ENCODE assay signal across 8 cellular contexts in the genomic region with DNA sequence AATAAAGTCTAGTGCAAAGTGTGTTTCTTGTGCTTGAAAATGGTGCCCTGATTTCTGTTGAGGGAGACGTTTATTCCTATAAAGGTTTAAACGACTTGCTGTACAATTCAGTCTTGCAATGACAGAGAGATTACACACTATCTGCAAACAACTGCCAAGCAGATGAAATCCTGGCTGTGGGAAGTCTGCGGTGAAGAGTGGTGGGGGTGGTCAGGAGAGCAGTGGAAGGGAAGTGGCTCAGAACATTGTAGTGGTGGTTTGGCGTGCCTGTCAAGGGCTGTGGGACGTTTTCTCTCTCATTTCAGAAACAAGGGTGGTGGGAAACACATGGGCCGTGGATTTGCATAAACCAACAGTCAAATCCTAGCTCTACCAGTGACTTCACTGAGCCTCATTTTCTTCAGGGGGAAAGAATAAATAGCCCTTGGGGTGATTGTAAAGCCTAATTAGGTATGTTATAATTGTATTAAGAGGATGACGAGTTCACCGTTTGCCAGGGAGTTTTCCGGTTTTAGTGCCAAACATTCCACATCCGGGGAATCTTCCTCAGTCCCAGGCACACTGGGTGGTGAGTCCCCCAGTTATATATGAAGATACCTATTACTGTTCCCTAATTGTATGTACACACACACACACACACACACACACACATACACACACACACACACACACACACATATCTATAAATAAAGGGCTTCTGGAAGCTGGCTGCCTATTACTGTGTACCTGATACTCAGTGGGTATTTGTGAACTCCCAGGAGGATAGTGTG.
DNase-seq lines count a peak whose midpoint lies in the region; ATAC-seq and TF ChIP-seq lines count a peak whose summit lies in the region.

No MANE protein-coding gene starts in this region.

- in situ Hi-C loops in brain microvascular endothelial cell (cut with HindIII; ENCODE audit: low pct_ligation_motif_present, low sequenced_read_pairs): no loop called here

- H3K36me3 ChIP-seq in brain microvascular endothelial cell (replicated peaks) (no peaks in the 10 kb centered on the region), lower lobe of right lung (no peaks in the 10 kb centered on the region)

- peak overlapping the region; percentile 68 for H3K27ac ChIP-seq in HL-60 (replicated peaks)
- H3K27ac ChIP-seq in brain microvascular endothelial cell: peak overlapping the region; percentile 98
- peak overlapping the region; percentile 75 for H3K27ac ChIP-seq in lower lobe of right lung

- H3K9me3 ChIP-seq in lower lobe of right lung: no peaks in the 10 kb centered on the region

- H3K4me1 Mint-ChIP-seq in stimulated activated naive CD8-positive, alpha-beta T cell treated with anti-CD3 and anti-CD28 coated beads, Interleukin-15, amount 100 ng/mL, for 72 hours: peaks cover 94% of the 10 kb centered on the region

- H3K4me1 ChIP-seq in lower lobe of right lung: peaks cover 93% of the 10 kb centered on the region

- H3K27me3 Mint-ChIP-seq in stimulated activated naive CD8-positive, alpha-beta T cell treated with anti-CD3 and anti-CD28 coated beads, Interleukin-15, amount 100 ng/mL, for 72 hours: no peaks in the 10 kb centered on the region

- no peaks in the 10 kb centered on the region for H3K27me3 ChIP-seq in HL-60 (ENCODE audit: insufficient read depth, poor library complexity, severe bottlenecking)
- H3K27me3 ChIP-seq in brain microvascular endothelial cell (replicated peaks): no peaks in the 10 kb centered on the region
- no peaks in the 10 kb centered on the region for H3K27me3 ChIP-seq in lower lobe of right lung (ENCODE audit: low read depth)

- H3K4me3 ChIP-seq in HL-60 (replicated peaks; ENCODE audit: insufficient read depth, low read length) (no peak overlapping the region), brain microvascular endothelial cell (ENCODE audit: low read depth, low read length) (peak overlapping the region; percentile 10), lower lobe of right lung (no peak overlapping the region)

- peak overlapping the region; percentile 76 to 84 for H3K4me3 Mint-ChIP-seq in stimulated activated naive CD8-positive, alpha-beta T cell treated with anti-CD3 and anti-CD28 coated beads, Interleukin-15, amount 100 ng/mL, for 72 hours

- H3K27ac Mint-ChIP-seq in stimulated activated naive CD8-positive, alpha-beta T cell treated with anti-CD3 and anti-CD28 coated beads, Interleukin-15, amount 100 ng/mL, for 72 hours: peak overlapping the region; percentile 98 to 99

- ATAC-seq in GM21390 (IDR thresholded peaks at IDR 0.05; ENCODE audit: unreplicated experiment) (peak; percentile 55), lower lobe of right lung (peak; percentile 62 to 79)
- ATAC-seq in stimulated activated naive CD8-positive, alpha-beta T cell treated with anti-CD3 and anti-CD28 coated beads, Interleukin-15, amount 100 ng/mL, for 72 hours: peak; percentile 75

- DNase-seq in ELR (ENCODE audit: low read depth) (peak; percentile 90), HL-60 (ENCODE audit: low read depth in 1 of 2, low spot score in 1 of 2) (peak; percentile 68 to 98), T-helper 1 cell (peak; percentile 19 to 89 (median 55)), brain microvascular endothelial cell (peak; percentile 97), lower lobe of right lung (peak; percentile 66), cerebellar nuclear complex (lab: John Stamatoyannopoulos, UW) (no peak)
- peak; percentile 58 to 90 for DNase-seq in stimulated activated naive CD8-positive, alpha-beta T cell treated with anti-CD3 and anti-CD28 coated beads, Interleukin-15, amount 100 ng/mL, for 72 hours

- TF ChIP-seq CTCF in HL-60 (IDR thresholded peaks at IDR 0.05; ENCODE audit: insufficient read depth, low read length) (no peak), brain microvascular endothelial cell (IDR thresholded peaks at IDR 0.05; ENCODE audit: low read depth, low read length, missing control alignments) (no peak), lower lobe of right lung (IDR thresholded peaks at IDR 0.05) (no peak)

- intact Hi-C loops in lower lobe of right lung (cut with DNase I): no loop called here

- peaks cover 0 to 4% of the 10 kb centered on the region in 2 donors for H3K9me3 Mint-ChIP-seq in stimulated activated naive CD8-positive, alpha-beta T cell treated with anti-CD3 and anti-CD28 coated beads, Interleukin-15, amount 100 ng/mL, for 72 hours

Comparison
In these comparisons a context has a peak if more than half of its experiments do, and no peak if none do; other contexts are left out.
1. DNase-seq: peak in ELR (single experiment), HL-60 (2 of 2), T-helper 1 cell (5 of 5), brain microvascular endothelial cell (single experiment), lower lobe of right lung (single experiment) and stimulated activated naive CD8-positive, alpha-beta T cell treated with anti-CD3 and anti-CD28 coated beads, Interleukin-15, amount 100 ng/mL, for 72 hours (2 of 2); none in cerebellar nuclear complex (0 of 2).
2. Peak in every context shown above with its lines, with median percentiles within 50 percentile points of each other: ATAC-seq and H3K27ac ChIP-seq.